In the genomic region with DNA sequence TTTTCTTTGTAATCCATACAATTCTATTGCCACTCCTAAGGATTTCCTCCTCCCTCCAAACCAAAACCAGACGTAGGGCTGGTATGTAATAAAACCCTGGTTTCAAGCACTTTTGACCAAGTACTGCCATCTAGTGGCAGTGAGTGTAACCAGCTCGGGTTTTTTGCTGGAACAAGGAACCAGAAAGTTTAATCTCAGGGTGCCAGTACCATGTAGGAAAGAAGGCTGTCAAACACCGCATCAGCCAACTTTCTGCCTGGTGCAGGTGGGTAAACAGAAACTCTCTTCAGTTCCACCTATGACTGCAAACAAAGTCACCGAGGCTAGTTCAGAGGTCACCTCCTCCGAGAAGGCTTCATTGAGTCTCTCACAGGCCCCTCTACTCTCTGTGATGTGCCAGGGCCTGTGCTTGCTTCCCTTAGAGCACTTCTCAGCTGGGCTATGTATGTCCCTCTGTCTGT, we compare ENCODE assay signal across 8 cellular contexts. TPM values are rescaled to one million over a fixed set of nuclear protein-coding genes. Genes with fewer than 3 reads are reported as not detected.
DNase-seq lines count a peak whose midpoint lies in the region; ATAC-seq, FAIRE-seq and TF ChIP-seq lines count a peak whose summit lies in the region.

No MANE protein-coding gene starts in this region.

- no peak overlapping the region for H3K4me3 Mint-ChIP-seq in activated naive CD8-positive, alpha-beta T cell treated with anti-CD3 and anti-CD28 coated beads for 36 hours

- CTCF ChIA-PET in A549 (lab: Yijun Ruan, JAX), result interaction anchor here (0.5 to 10.1 kb wide), 37 partner anchors 8 to 1508 kb away, joined by 3 to 181 read pairs (median 4); a partner anchor contains a TSS
- CTCF ChIA-PET in SK-N-SH (lab: Yijun Ruan, JAX), result interaction anchor here (0.6 to 5.8 kb wide), 29 partner anchors 9 to 343 kb away, joined by 3 to 147 read pairs (median 4); a partner anchor contains a TSS

- H3K4me1 ChIP-seq in A549 (no peaks in the 10 kb centered on the region), Loucy (ENCODE audit: insufficient read depth, low read length, poor library complexity, severe bottlenecking) (no peaks in the 10 kb centered on the region), SK-N-SH (ENCODE audit: control insufficient read depth in 1 of 2, insufficient read depth in 2 of 2, low read depth in 1 of 2, low read length in 1 of 2) (no peaks in the 10 kb centered on the region)

- H3K9me2 ChIP-seq in Loucy (replicated peaks; ENCODE audit: low read depth, low read length) (no peaks in the 10 kb centered on the region), SK-N-SH (no peaks in the 10 kb centered on the region)

- H3F3A ChIP-seq in Loucy (ENCODE audit: low read depth), result no peaks in the 10 kb centered on the region
- no peaks in the 10 kb centered on the region for H3F3A ChIP-seq in SK-N-SH (replicated peaks; ENCODE audit: insufficient read depth)

- H3K4me1 Mint-ChIP-seq in activated naive CD8-positive, alpha-beta T cell treated with anti-CD3 and anti-CD28 coated beads for 36 hours, result no peaks in the 10 kb centered on the region

- no peak overlapping the region for H3K27ac ChIP-seq in A549
- H3K27ac ChIP-seq in SK-N-SH (ENCODE audit: low read depth in 2 of 2, low read length in 1 of 2), result no peak overlapping the region

- H3K4me2 ChIP-seq in A549 (no peak overlapping the region), Loucy (ENCODE audit: low read depth, low read length, poor library complexity, severe bottlenecking) (no peak overlapping the region), SK-N-SH (no peak overlapping the region)

- DNase-seq in A549 (ENCODE audit: low read depth in 1 of 2, low spot score in 1 of 2) (peak; percentile 58 to 68), GM13977 (ENCODE audit: low spot score) (peak; percentile 63), SK-N-SH (peak; percentile 75), glomerular visceral epithelial cell (ENCODE audit: extremely low spot score) (peak; percentile 59), pons (ENCODE audit: low spot score) (peak; percentile 90)
- DNase-seq in activated naive CD8-positive, alpha-beta T cell treated with anti-CD3 and anti-CD28 coated beads for 36 hours, result peak; percentile 46

- H3K9me3 ChIP-seq in A549 (no peaks in the 10 kb centered on the region), Loucy (ENCODE audit: insufficient read depth, low read depth, low read length) (no peaks in the 10 kb centered on the region), SK-N-SH (no peaks in the 10 kb centered on the region)

- no peaks in the 10 kb centered on the region for H4K20me1 ChIP-seq in Loucy (ENCODE audit: insufficient read depth, low read length, poor library complexity, severe bottlenecking)
- H4K20me1 ChIP-seq in SK-N-SH (ENCODE audit: insufficient read depth), result no peaks in the 10 kb centered on the region

- H3K79me2 ChIP-seq in Loucy (ENCODE audit: insufficient read depth, low read length) (no peaks in the 10 kb centered on the region), SK-N-SH (ENCODE audit: insufficient read depth) (no peaks in the 10 kb centered on the region)

- H3K36me3 ChIP-seq in Loucy (ENCODE audit: insufficient read depth, low read length) (no peaks in the 10 kb centered on the region), SK-N-SH (replicated peaks in 1 of 2; ENCODE audit: control insufficient read depth in 1 of 2, insufficient read depth in 2 of 2, low read length in 1 of 2) (no peaks in the 10 kb centered on the region)

- 25% methylated on average over 5 of the region's 5 CpGs for WGBS in A549 (ENCODE audit: missing lambda C conversion rate)
- 25% methylated on average over 5 of the region's 5 CpGs for WGBS in SK-N-SH (ENCODE audit: low lambda C conversion rate)

- H3K4me3 ChIP-seq in A549 (no peak overlapping the region), Loucy (ENCODE audit: low read length, poor library complexity, severe bottlenecking) (no peak overlapping the region), SK-N-SH (ENCODE audit: low read depth in 2 of 2, low read length in 1 of 2) (peak overlapping the region in 1 of 2 experiments; percentile 21; a peak in 1 of 4 replicates)

- no peak overlapping the region for H3K27ac Mint-ChIP-seq in activated naive CD8-positive, alpha-beta T cell treated with anti-CD3 and anti-CD28 coated beads for 36 hours

- no peak for TF ChIP-seq POLR2A in A549 (IDR thresholded peaks at IDR 0.05; ENCODE audit: low read length)

- no peaks in the 10 kb centered on the region for H3K9me3 Mint-ChIP-seq in activated naive CD8-positive, alpha-beta T cell treated with anti-CD3 and anti-CD28 coated beads for 36 hours

- H3K36me3 Mint-ChIP-seq in activated naive CD8-positive, alpha-beta T cell treated with anti-CD3 and anti-CD28 coated beads for 36 hours, result no peaks in the 10 kb centered on the region

- TF ChIP-seq CTCF in A549 (IDR thresholded peaks at IDR 0.05), result peak; percentile 93
- TF ChIP-seq CTCF in GM13977 (IDR thresholded peaks at IDR 0.05; ENCODE audit: extremely low read depth, insufficient read depth, missing control alignments), result peak; percentile 72
- TF ChIP-seq CTCF in Loucy (conservative IDR thresholded peaks at IDR 0.05; ENCODE audit: low read length), result peak; percentile 92
- peak; percentile 92 for TF ChIP-seq CTCF in SK-N-SH (IDR thresholded peaks at IDR 0.05)

- peaks cover 4% of the 10 kb centered on the region for H3K27me3 Mint-ChIP-seq in activated naive CD8-positive, alpha-beta T cell treated with anti-CD3 and anti-CD28 coated beads for 36 hours

- in situ Hi-C loops in GM13977 (cut with MboI; ENCODE audit: low pct_unique_long_range_greater_than_20kb, low sequenced_read_pairs, unreplicated experiment), result loop anchor here (10.0 kb wide), 1 partner anchor 95 kb away; a partner anchor contains a TSS

- POLR2A ChIA-PET in A549 (lab: Yijun Ruan, JAX) (interaction anchor here (1.1 to 1.2 kb wide), 2 partner anchors 100 to 143 kb away, joined by 3 to 7 read pairs; a partner anchor contains a TSS), SK-N-SH (lab: Yijun Ruan, JAX) (no interaction called here)

- peak; percentile 92 to 93 for TF ChIP-seq RAD21 in A549 (conservative IDR thresholded peaks at IDR 0.05 in 1 of 2, IDR thresholded peaks at IDR 0.05 in 1 of 2)
- peak; percentile 94 for TF ChIP-seq RAD21 in SK-N-SH (IDR thresholded peaks at IDR 0.05; ENCODE audit: low read length)

- H3K27me3 ChIP-seq in Loucy (ENCODE audit: insufficient read depth, low read length, poor library complexity, severe bottlenecking) (no peaks in the 10 kb centered on the region), SK-N-SH (ENCODE audit: insufficient read depth) (no peaks in the 10 kb centered on the region)

- H3K9ac ChIP-seq in Loucy (ENCODE audit: low read depth, low read length, poor library complexity, severe bottlenecking), result no peak overlapping the region
- H3K9ac ChIP-seq in SK-N-SH, result no peak overlapping the region

- TF ChIP-seq EP300 in A549 (IDR thresholded peaks at IDR 0.05) (no peak), SK-N-SH (IDR thresholded peaks at IDR 0.05; ENCODE audit: borderline replicate concordance in 1 of 2, low read depth in 1 of 2, low read length in 1 of 2) (peak in 1 of 2 experiments; percentile 19; a peak in 1 of 4 replicates)

- no peak overlapping the region for H2AFZ ChIP-seq in Loucy (ENCODE audit: low read length)
- no peak overlapping the region for H2AFZ ChIP-seq in SK-N-SH (ENCODE audit: low read depth)

- peak; percentile 28 for FAIRE-seq in A549 (lab: Jason Lieb, UNC)

- peak; percentile 82 to 89 for ATAC-seq in A549
- no peak for ATAC-seq in GM19035 (IDR thresholded peaks at IDR 0.05; ENCODE audit: unreplicated experiment)

TF ChIP-seq in A549, 52 proteins besides CTCF, POLR2A, EP300 and RAD21:
- no peak for TF ChIP-seq JUN (IDR thresholded peaks at IDR 0.05)
- TF ChIP-seq SMC3 (IDR thresholded peaks at IDR 0.05), result peak; percentile 91
TF ChIP-seq in A549: peak in this region for 1.

TF ChIP-seq in SK-N-SH, 30 proteins besides CTCF, POLR2A, EP300 and RAD21:
- TF ChIP-seq JUND (IDR thresholded peaks at IDR 0.05) (no peak), NRF1 (IDR thresholded peaks at IDR 0.05; ENCODE audit: low read depth, low read length) (peak; percentile 31; the same call in 1 of the 2 replicates), SMC3 (IDR thresholded peaks at IDR 0.05; ENCODE audit: low read depth, low read length) (peak; percentile 93)

RNA-seq across cellular contexts. Expression of a gene that starts 10.2 kb away (rescaled TPM):
- polyA plus RNA-seq in A549 (2011; rRNA removed), result 0.04 and 0.10 TPM in 2 replicates
- polyA plus RNA-seq in A549 (2012; cell fraction: cytosol; rRNA removed), result not detected in 2 replicates
- not detected in 2 replicates for polyA plus RNA-seq in A549 (2012; cell fraction: nucleus; rRNA removed)
- not detected in 3 replicates for polyA plus RNA-seq in A549 (2017; fragmentation: RNase III; extraction: RNeasy Plus Mini Kit Qiagen cat#74134 plus additional on column Dnase treatment)
- 0.05 TPM in 1 of 2 replicates, not detected in the other for polyA minus RNA-seq in A549 (2011; rRNA and poly(A)+ RNA removed)
- not detected in 2 replicates for polyA plus RNA-seq in SK-N-SH (2012; rRNA removed)
- polyA plus RNA-seq in SK-N-SH (2012; cell fraction: cytosol; rRNA removed), result not detected in 2 replicates
- 0.05 and 0.13 TPM in 2 replicates for polyA plus RNA-seq in SK-N-SH (2012; cell fraction: nucleus; rRNA removed)
- total RNA-seq in activated naive CD8-positive, alpha-beta T cell treated with anti-CD3 and anti-CD28 coated beads for 36 hours, result 1 to 10 TPM; 1.0 to 1.3 TPM

RNA-seq across cellular contexts. Expression of a gene that starts 32.1 kb away (rescaled TPM):
- polyA plus RNA-seq in A549 (2011; rRNA removed) (not detected in 2 replicates), A549 (2017; fragmentation: RNase III; extraction: RNeasy Plus Mini Kit Qiagen cat#74134 plus additional on column Dnase treatment) (not detected in 3 replicates), SK-N-SH (2012; rRNA removed) (not detected in 2 replicates)
- not detected in 2 replicates for polyA plus RNA-seq in A549 (2012; cell fraction: cytosol; rRNA removed)
- polyA plus RNA-seq in A549 (2012; cell fraction: nucleus; rRNA removed), result not detected in 2 replicates
- not detected in 2 replicates for polyA minus RNA-seq in A549 (2011; rRNA and poly(A)+ RNA removed)
- polyA plus RNA-seq in SK-N-SH (2012; cell fraction: cytosol; rRNA removed), result not detected in 2 replicates
- polyA plus RNA-seq in SK-N-SH (2012; cell fraction: nucleus; rRNA removed), result not detected in 2 replicates
- total RNA-seq in activated naive CD8-positive, alpha-beta T cell treated with anti-CD3 and anti-CD28 coated beads for 36 hours, result not detected
